Comparison of ENCODE assay signal across 18 cellular contexts in the genomic region with DNA sequence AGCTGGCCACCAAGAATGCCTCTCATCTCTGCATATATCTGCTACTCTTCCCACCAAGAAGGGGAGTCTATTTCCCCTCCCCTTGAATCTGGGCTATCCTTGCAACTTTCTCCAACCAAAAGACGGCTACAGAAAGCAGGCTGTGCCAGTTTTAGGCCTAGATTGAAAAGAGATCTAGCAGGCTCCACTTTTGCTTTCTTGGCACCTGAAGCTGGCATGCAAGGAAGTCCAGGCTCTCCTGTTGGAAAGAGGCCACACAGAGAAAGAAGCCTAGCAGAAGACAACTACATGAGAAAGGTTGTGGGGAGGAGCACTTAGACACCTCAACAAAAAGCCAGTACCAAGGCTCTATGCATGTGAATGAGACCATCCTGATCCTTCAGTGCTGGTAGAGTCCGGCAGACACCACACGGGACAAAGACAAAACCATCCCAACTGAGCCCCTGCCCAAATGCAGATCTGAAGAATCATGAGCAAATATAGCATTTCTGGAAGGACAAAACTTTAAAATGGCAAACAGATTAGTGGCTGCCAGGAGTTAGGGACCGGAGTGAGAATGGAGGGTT.
DNase-seq lines count a peak whose midpoint lies in the region; ATAC-seq, FAIRE-seq and TF ChIP-seq lines count a peak whose summit lies in the region.
"Had no signal": no experiment of that assay in that cellular context is flagged by ENCODE, and none has a peak within 500 bp of the region (broad histone marks: within the 10 kb centered on the region; RNA-seq: fewer than 3 reads in every experiment).

No MANE protein-coding gene starts in this region.

- H3K36me3 Mint-ChIP-seq in activated T-cell treated with anti-CD3 and anti-CD28 coated beads, Interleukin-2, amount 50 U/mL, for 72 hours (ENCODE audit: insufficient read depth in 2 of 2) = peaks cover 1 to 2% of the 10 kb centered on the region in 2 donors
- peaks cover 8% of the 10 kb centered on the region for H3K36me3 Mint-ChIP-seq in stimulated activated memory B cell treated with anti-CD40 and anti-IgM and Interleukin-4, amounts not matched to agents 10 μg/mL and 1 μg/mL and 100 μg/mL, for 72 hours

- H3K4me3 Mint-ChIP-seq in activated T-cell treated with anti-CD3 and anti-CD28 coated beads, Interleukin-2, amount 50 U/mL, for 72 hours = peak overlapping the region in 1 of 2 donors; percentile 81
- H3K4me3 Mint-ChIP-seq in stimulated activated memory B cell treated with anti-CD40 and anti-IgM and Interleukin-4, amounts not matched to agents 10 μg/mL and 1 μg/mL and 100 μg/mL, for 72 hours = no peak overlapping the region

- H3K27me3 Mint-ChIP-seq in activated T-cell treated with anti-CD3 and anti-CD28 coated beads, Interleukin-2, amount 50 U/mL, for 72 hours (ENCODE audit: low read depth) = no peaks in the 10 kb centered on the region
- no peaks in the 10 kb centered on the region for H3K27me3 Mint-ChIP-seq in stimulated activated memory B cell treated with anti-CD40 and anti-IgM and Interleukin-4, amounts not matched to agents 10 μg/mL and 1 μg/mL and 100 μg/mL, for 72 hours
- H3K27me3 Mint-ChIP-seq: stimulated activated naive CD8-positive, alpha-beta T cell treated with anti-CD3 and anti-CD28 coated beads, Interleukin-15, Interleukin-2, amounts not matched to agents 100 ng/mL and 50 ng/mL, for 24 hours had no signal

- H3K79me2 ChIP-seq in KMS-11 (ENCODE audit: insufficient read depth, low read depth) = peaks cover 9% of the 10 kb centered on the region; the same call in 1 of the 2 replicates

- no peak for ATAC-seq in activated T-cell treated with anti-CD3 and anti-CD28 coated beads, Interleukin-2, amount 50 U/mL, for 72 hours (replicated peaks in 1 of 2)
- ATAC-seq in esophagus mucosa (peak; percentile 45), GM19463 (IDR thresholded peaks at IDR 0.05; ENCODE audit: unreplicated experiment) (no peak)
- ATAC-seq in stimulated activated memory B cell treated with anti-CD40 and anti-IgM and Interleukin-4, amounts not matched to agents 10 μg/mL and 1 μg/mL and 100 μg/mL, for 72 hours = no peak

- peaks cover 50% of the 10 kb centered on the region for H3K4me1 Mint-ChIP-seq in activated T-cell treated with anti-CD3 and anti-CD28 coated beads, Interleukin-2, amount 50 U/mL, for 72 hours (ENCODE audit: low read depth)
- peaks cover 44% of the 10 kb centered on the region for H3K4me1 Mint-ChIP-seq in stimulated activated memory B cell treated with anti-CD40 and anti-IgM and Interleukin-4, amounts not matched to agents 10 μg/mL and 1 μg/mL and 100 μg/mL, for 72 hours

- H3K4me2 ChIP-seq in KMS-11 = peak overlapping the region; percentile 95; the same call in 1 of the 2 replicates

- no peak for TF ChIP-seq CTCF in KMS-11 (conservative IDR thresholded peaks at IDR 0.05; ENCODE audit: low read depth, low read length)

- no peaks in the 10 kb centered on the region for H3K27me3 ChIP-seq in KMS-11 (ENCODE audit: insufficient read depth, low read depth)
- H3K27me3 ChIP-seq: esophagus muscularis mucosa, heart left ventricle, uterus had no signal

- no peak for DNase-seq in activated T-cell treated with anti-CD3 and anti-CD28 coated beads, Interleukin-2, amount 50 U/mL, for 72 hours
- DNase-seq in activated T-cell treated with anti-CD3 and anti-CD28 coated beads, Interleukin-2, amount 50 U/mL, for 1 hour = no peak
- DNase-seq in RCC 7860 (ENCODE audit: low spot score) = no peak
- DNase-seq in midbrain (lab: John Stamatoyannopoulos, UW) = no peak
- DNase-seq: activated CD4-positive, alpha-beta T cell treated with anti-CD3 and anti-CD28 coated beads, Interleukin-2, amount 50 U/mL, for 1 hour; EL; heart left ventricle; NCI-H1694; NCI-H345; uterus had no signal

- no peaks in the 10 kb centered on the region for H3K36me3 ChIP-seq in KMS-11 (ENCODE audit: insufficient read depth)
- H3K36me3 ChIP-seq: heart left ventricle, uterus had no signal

- no peak overlapping the region for H2AFZ ChIP-seq in KMS-11 (ENCODE audit: low read depth)

- peak overlapping the region; percentile 89 for H3K27ac Mint-ChIP-seq in activated T-cell treated with anti-CD3 and anti-CD28 coated beads, Interleukin-2, amount 50 U/mL, for 72 hours
- H3K27ac Mint-ChIP-seq in stimulated activated memory B cell treated with anti-CD40 and anti-IgM and Interleukin-4, amounts not matched to agents 10 μg/mL and 1 μg/mL and 100 μg/mL, for 72 hours = peak overlapping the region; percentile 46
- H3K27ac Mint-ChIP-seq: stimulated activated naive CD8-positive, alpha-beta T cell treated with anti-CD3 and anti-CD28 coated beads, Interleukin-15, Interleukin-2, amounts not matched to agents 100 ng/mL and 50 ng/mL, for 24 hours had no signal

- no peaks in the 10 kb centered on the region for H3K9me3 Mint-ChIP-seq in activated T-cell treated with anti-CD3 and anti-CD28 coated beads, Interleukin-2, amount 50 U/mL, for 72 hours
- H3K9me3 Mint-ChIP-seq in stimulated activated memory B cell treated with anti-CD40 and anti-IgM and Interleukin-4, amounts not matched to agents 10 μg/mL and 1 μg/mL and 100 μg/mL, for 72 hours = no peaks in the 10 kb centered on the region
- H3K9me3 Mint-ChIP-seq: stimulated activated naive CD8-positive, alpha-beta T cell treated with anti-CD3 and anti-CD28 coated beads, Interleukin-15, Interleukin-2, amounts not matched to agents 100 ng/mL and 50 ng/mL, for 24 hours had no signal

- H3K9ac ChIP-seq in KMS-11 = no peak overlapping the region

- H3K4me3 ChIP-seq in KMS-11 (IDR thresholded peaks at IDR 0.05; ENCODE audit: insufficient read depth, low read depth, low read length) = no peak overlapping the region
- H3K4me3 ChIP-seq: esophagus muscularis mucosa, heart left ventricle, uterus had no signal

- no peaks in the 10 kb centered on the region for H4K20me1 ChIP-seq in KMS-11 (ENCODE audit: insufficient read depth)

- H3K4me1 ChIP-seq in KMS-11 (ENCODE audit: low read depth, poor library complexity, severe bottlenecking) = peaks cover 60% of the 10 kb centered on the region

- peak overlapping the region; percentile 74; the same call in 1 of the 2 replicates for H3K27ac ChIP-seq in KMS-11
- H3K27ac ChIP-seq: esophagus muscularis mucosa had no signal

- no peak for FAIRE-seq in RCC 7860 (lab: Jason Lieb, UNC)
- FAIRE-seq: bronchial epithelial cell, islet of Langerhans had no signal
